ENCODE assay signal across 15 cellular contexts in genomic region chr5:130549884-130550552, GRCh38.
DNase-seq lines count a peak whose midpoint lies in the region; ATAC-seq and TF ChIP-seq lines count a peak whose summit lies in the region.
"Had no signal": no experiment of that assay in that cellular context is flagged by ENCODE, and none has a peak within 500 bp of the region (broad histone marks: within the 10 kb centered on the region; RNA-seq: fewer than 3 reads in every experiment).

No MANE protein-coding gene starts in this region.

- H3K9me3 ChIP-seq in ascending aorta: no peaks in the 10 kb centered on the region

- no peak for ATAC-seq in GM23338
- ATAC-seq: left ventricle myocardium superior had no signal

- no peaks in the 10 kb centered on the region for H3F3A ChIP-seq in GM23338 (replicated peaks; ENCODE audit: low read depth)

- H3K36me3 ChIP-seq in GM23338 (ENCODE audit: insufficient read depth) (no peaks in the 10 kb centered on the region), ascending aorta (no peaks in the 10 kb centered on the region)

- H3K79me2 ChIP-seq in GM23338 (replicated peaks; ENCODE audit: insufficient read depth): no peaks in the 10 kb centered on the region

- H3K27me3 ChIP-seq in GM23338 (ENCODE audit: insufficient read depth) (no peaks in the 10 kb centered on the region), ascending aorta (no peaks in the 10 kb centered on the region)

- H3K4me1 ChIP-seq in GM23338 (ENCODE audit: insufficient read depth): no peaks in the 10 kb centered on the region
- H3K4me1 ChIP-seq in ascending aorta: peaks cover 0 to 8% of the 10 kb centered on the region in 2 donors

- H3K9me3 Mint-ChIP-seq in GM23338: peaks cover 36% of the 10 kb centered on the region
- H3K9me3 Mint-ChIP-seq in chondrocyte (ENCODE audit: low read depth): peaks cover 43% of the 10 kb centered on the region
- H3K9me3 Mint-ChIP-seq in T-helper 2 cell treated with Interferon-gamma antibody and Interleukin-4, amounts not matched to agents 5 μg/mL and 100 μg/mL, for 36 hours: peaks cover 4% of the 10 kb centered on the region

- intact Hi-C loops in ascending aorta (cut with DNase I): loop anchor here (5.0 to 10.0 kb wide), 3 partner anchors 445 to 648 kb away; partner anchors contain the start of gene CHSY3

- H3K27ac Mint-ChIP-seq in GM23338: no peak overlapping the region
- peak overlapping the region; percentile 25 for H3K27ac Mint-ChIP-seq in chondrocyte (ENCODE audit: unreplicated experiment)
- no peak overlapping the region for H3K27ac Mint-ChIP-seq in T-helper 2 cell treated with Interferon-gamma antibody and Interleukin-4, amounts not matched to agents 5 μg/mL and 100 μg/mL, for 36 hours
- H3K27ac Mint-ChIP-seq: endodermal cell had no signal

- no peak overlapping the region for H3K4me3 Mint-ChIP-seq in GM23338
- no peak overlapping the region for H3K4me3 Mint-ChIP-seq in chondrocyte (ENCODE audit: unreplicated experiment)
- H3K4me3 Mint-ChIP-seq in T-helper 2 cell treated with Interferon-gamma antibody and Interleukin-4, amounts not matched to agents 5 μg/mL and 100 μg/mL, for 36 hours: no peak overlapping the region
- H3K4me3 Mint-ChIP-seq: endodermal cell had no signal

- TF ChIP-seq CTCF in GM23338 (conservative IDR thresholded peaks at IDR 0.05; ENCODE audit: low read depth in 2 of 2) (no peak), chondrocyte (IDR thresholded peaks at IDR 0.05) (no peak), ascending aorta (IDR thresholded peaks at IDR 0.05) (no peak)

- H3K27ac ChIP-seq in GM23338 (ENCODE audit: low read depth): no peak overlapping the region
- peak overlapping the region in 1 of 2 donors; percentile 55 for H3K27ac ChIP-seq in ascending aorta
- H3K27ac ChIP-seq: VCaP had no signal

- DNase-seq in GM23338 (ENCODE audit: low spot score) (no peak), NOMO-1 treated with DMSO at 0.1 percent for 48 hours (lab: John Stamatoyannopoulos, UW; ENCODE audit: unreplicated experiment) (peak; percentile 73), chondrocyte (ENCODE audit: low spot score) (no peak), myocyte (ENCODE audit: low read depth) (peak; percentile 66), Ammon's horn (ENCODE audit: low spot score) (no peak), ascending aorta (ENCODE audit: low spot score in 2 of 2) (no peak)
- DNase-seq in T-helper 2 cell treated with Interferon-gamma antibody and Interleukin-4, amounts not matched to agents 5 μg/mL and 100 μg/mL, for 36 hours (ENCODE audit: low spot score): no peak
- DNase-seq in activated CD8-positive, alpha-beta memory T cell treated with anti-CD3 and anti-CD28 coated beads, Interleukin-2, amount 50 U/mL, for 48 hours: no peak
- DNase-seq: activated gamma-delta T cell treated with Interleukin-2 at 50 U/mL for 16 hours, DMS 273 treated with DMSO at 0.1 percent for 48 hours, endodermal cell, KG1, left ventricle myocardium superior, posterior cingulate gyrus had no signal

- peaks cover 6% of the 10 kb centered on the region; the same call in 2 of the 3 replicates for H3K4me1 Mint-ChIP-seq in GM23338
- peaks cover 10% of the 10 kb centered on the region for H3K4me1 Mint-ChIP-seq in chondrocyte (ENCODE audit: low read depth)
- no peaks in the 10 kb centered on the region for H3K4me1 Mint-ChIP-seq in T-helper 2 cell treated with Interferon-gamma antibody and Interleukin-4, amounts not matched to agents 5 μg/mL and 100 μg/mL, for 36 hours (ENCODE audit: low read depth)
- H3K4me1 Mint-ChIP-seq: endodermal cell had no signal

- H3K4me3 ChIP-seq in GM23338 (no peak overlapping the region), ascending aorta (no peak overlapping the region)

- no peak overlapping the region for H3K4me2 ChIP-seq in GM23338

- peaks cover 2% of the 10 kb centered on the region for H3K27me3 Mint-ChIP-seq in GM23338 (ENCODE audit: insufficient read depth, low read depth, poor library complexity)
- no peaks in the 10 kb centered on the region for H3K27me3 Mint-ChIP-seq in chondrocyte (ENCODE audit: low read depth)
- no peaks in the 10 kb centered on the region for H3K27me3 Mint-ChIP-seq in T-helper 2 cell treated with Interferon-gamma antibody and Interleukin-4, amounts not matched to agents 5 μg/mL and 100 μg/mL, for 36 hours (ENCODE audit: low read depth)

- H3K9me2 ChIP-seq in GM23338 (ENCODE audit: insufficient read depth): 0 out of 2 replicates have a peak, but pooled peaks cover 12% of the 10 kb centered on the region

- H2AFZ ChIP-seq in GM23338: 0 out of 2 replicates have a peak overlapping the region, but pooled peaks have one; percentile 12

- no peaks in the 10 kb centered on the region for H4K20me1 ChIP-seq in GM23338 (replicated peaks; ENCODE audit: insufficient read depth)

- peaks cover 7% of the 10 kb centered on the region for H3K36me3 Mint-ChIP-seq in GM23338 (ENCODE audit: low read depth)
- peaks cover 13% of the 10 kb centered on the region for H3K36me3 Mint-ChIP-seq in chondrocyte (ENCODE audit: low read depth)
- no peaks in the 10 kb centered on the region for H3K36me3 Mint-ChIP-seq in T-helper 2 cell treated with Interferon-gamma antibody and Interleukin-4, amounts not matched to agents 5 μg/mL and 100 μg/mL, for 36 hours (ENCODE audit: low read depth)

TF ChIP-seq in GM23338, 12 proteins besides CTCF, POLR2A, EP300 and RAD21 (continues in another document):
- TF ChIP-seq REST (IDR thresholded peaks at IDR 0.05; ENCODE audit: unreplicated experiment) (no peak), JUNB (IDR thresholded peaks at IDR 0.05; ENCODE audit: unreplicated experiment) (no peak), ZNF114 (CRISPR knock-in tag; IDR thresholded peaks at IDR 0.05) (no peak), ETS1 (IDR thresholded peaks at IDR 0.05) (no peak), STAT1 (IDR thresholded peaks at IDR 0.05; ENCODE audit: unreplicated experiment) (no peak), POLR2AphosphoS5 (IDR thresholded peaks at IDR 0.05; ENCODE audit: low read depth) (no peak)

Comparison
In these comparisons a context has a peak if more than half of its experiments do, and no peak if none do; other contexts are left out.
1. DNase-seq: peak in NOMO-1 treated with DMSO at 0.1 percent for 48 hours (single experiment) and myocyte (single experiment); none in GM23338 (single experiment), chondrocyte (single experiment), Ammon's horn (single experiment), T-helper 2 cell treated with Interferon-gamma antibody and Interleukin-4, amounts not matched to agents 5 μg/mL and 100 μg/mL, for 36 hours (single experiment), activated CD8-positive, alpha-beta memory T cell treated with anti-CD3 and anti-CD28 coated beads, Interleukin-2, amount 50 U/mL, for 48 hours (single experiment) and ascending aorta (0 of 2).